ENCODE assay signal across 1 cellular context in the genomic region with DNA sequence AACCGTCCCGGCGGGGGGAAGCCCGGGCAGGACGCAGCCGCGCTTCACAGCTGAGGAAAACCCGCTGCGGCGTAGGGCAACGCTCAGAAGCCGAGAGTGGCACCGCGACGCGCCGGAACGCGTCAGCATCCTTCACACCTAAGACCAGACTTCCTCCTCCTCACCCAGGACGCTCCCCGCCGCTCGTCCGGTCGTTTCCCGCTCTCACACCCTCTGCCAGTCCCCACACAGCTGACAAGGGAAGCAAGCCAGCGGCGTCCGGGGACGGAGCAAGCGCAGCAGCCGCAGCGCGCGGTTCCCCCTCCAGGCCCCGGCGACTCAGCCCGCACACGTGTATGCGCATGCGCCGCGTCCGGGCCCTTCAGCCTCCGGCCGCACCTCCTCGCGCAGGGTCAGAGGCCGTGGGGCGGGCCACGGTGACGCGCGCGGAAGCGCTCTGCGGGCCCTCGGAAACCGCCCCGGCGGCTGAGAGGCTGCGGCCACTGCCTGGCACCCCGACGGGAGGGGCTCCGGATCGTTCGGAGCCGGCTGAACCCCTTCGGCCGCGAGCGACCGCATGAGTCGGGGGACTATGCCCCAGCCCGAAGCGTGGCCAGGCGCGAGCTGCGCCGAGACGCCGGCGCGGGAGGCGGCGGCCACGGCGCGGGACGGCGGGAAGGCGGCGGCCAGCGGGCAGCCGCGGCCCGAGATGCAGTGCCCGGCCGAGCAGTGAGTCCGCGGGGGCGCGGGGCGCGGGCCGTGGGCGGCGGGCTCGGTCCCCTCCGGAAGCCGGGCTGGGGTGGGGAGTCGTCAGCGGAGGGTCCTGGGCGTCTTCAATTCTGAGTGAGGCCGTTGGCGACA.
TF ChIP-seq lines count a peak whose summit lies in the region.

TSS of gene OTULIN (plus strand) at position 449 of the 840 bp plus-strand sequence. CDS start at position 557, 108 bp downstream.

TF ChIP-seq in neural cell, 6 proteins besides CTCF, POLR2A, EP300 and RAD21 (continued from another document):
- TF ChIP-seq EZH2 (IDR thresholded peaks at IDR 0.05; ENCODE audit: borderline replicate concordance, insufficient read depth, low read length, poor library complexity, severe bottlenecking) (no peak), SMC3 (conservative IDR thresholded peaks at IDR 0.05; ENCODE audit: poor library complexity) (no peak)
